16 cellular contexts compared by ENCODE assay signal in the genomic region with DNA sequence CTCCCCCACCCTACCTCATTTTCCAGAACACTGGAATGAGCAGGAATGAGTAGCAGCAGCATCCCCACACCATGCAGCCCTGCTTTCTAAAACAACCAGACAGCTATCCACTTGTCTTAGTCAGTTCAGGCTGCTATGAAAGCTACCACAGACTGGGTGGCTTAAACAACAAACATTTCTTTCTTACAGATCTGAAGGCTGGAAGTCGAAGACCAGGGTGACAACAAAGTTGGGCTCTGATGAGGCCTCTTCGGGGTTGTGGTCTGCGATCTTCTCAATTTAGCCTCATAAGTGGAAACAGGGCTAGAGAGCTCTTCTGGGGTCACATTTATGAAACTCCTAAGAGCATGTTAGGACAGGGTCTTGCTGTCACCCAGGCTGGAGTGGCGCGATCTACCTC. TPM values are rescaled to one million over a fixed set of nuclear protein-coding genes. Genes with fewer than 3 reads are reported as not detected.
"Had no signal": no experiment of that assay in that cellular context is flagged by ENCODE, and none has a peak within 500 bp of the region (broad histone marks: within the 10 kb centered on the region; RNA-seq: fewer than 3 reads in every experiment).

No MANE protein-coding gene starts in this region.

- H3K4me3 ChIP-seq: breast epithelium, hepatocyte, psoas muscle, thyroid gland had no signal

- H3K36me3 ChIP-seq: breast epithelium, thyroid gland had no signal

- H3K27me3 ChIP-seq: breast epithelium, hepatocyte, thyroid gland had no signal

- DNase-seq: activated CD4-positive, alpha-beta T cell treated with anti-CD3 and anti-CD28 coated beads for 1 hour; activated CD4-positive, alpha-beta T cell treated with anti-CD3 and anti-CD28 coated beads, Interleukin-2, amount 50 U/mL, for 48 hours; activated CD8-positive, alpha-beta memory T cell treated with anti-CD3 and anti-CD28 coated beads, Interleukin-2, amount 10 ng/mL, durations not matched to agents 7 days and 5 days; activated gamma-delta T cell; activated naive CD8-positive, alpha-beta T cell treated with anti-CD3 and anti-CD28 coated beads for 36 hours; activated T-cell treated with anti-CD3 and anti-CD28 coated beads, Interleukin-2, amount 50 U/mL, for 4 hours; kidney; naive thymus-derived CD4-positive, alpha-beta T cell; psoas muscle; stimulated activated CD4-positive, alpha-beta T cell treated with anti-CD3 and anti-CD28 coated beads, Interleukin-15, amount 100 ng/mL, for 24 hours; stimulated activated CD4-positive, alpha-beta T cell treated with anti-CD3 and anti-CD28 coated beads, Interleukin-4, amount 100 ng/mL, for 24 hours; T-helper 9 cell; thyroid gland had no signal

- ATAC-seq: activated CD8-positive, alpha-beta memory T cell treated with anti-CD3 and anti-CD28 coated beads, Interleukin-2, amount 10 ng/mL, durations not matched to agents 7 days and 5 days; activated T-cell treated with anti-CD3 and anti-CD28 coated beads, Interleukin-2, amount 50 U/mL, for 4 hours; naive thymus-derived CD4-positive, alpha-beta T cell; psoas muscle had no signal

- H3K27ac ChIP-seq: hepatocyte, psoas muscle, thyroid gland had no signal

- H3K9me3 ChIP-seq: breast epithelium, psoas muscle, thyroid gland had no signal

- H3K4me1 ChIP-seq: breast epithelium, psoas muscle had no signal

RNA-seq across cellular contexts. Expression of a gene that starts 38.9 kb away (rescaled TPM):
- total RNA-seq: activated CD8-positive, alpha-beta memory T cell treated with anti-CD3 and anti-CD28 coated beads, Interleukin-2, amount 10 ng/mL, durations not matched to agents 7 days and 5 days; activated naive CD8-positive, alpha-beta T cell treated with anti-CD3 and anti-CD28 coated beads for 36 hours; SK-MEL-5 had no signal
- polyA plus RNA-seq: naive thymus-derived CD4-positive, alpha-beta T cell had no signal
